21 cellular contexts compared by ENCODE assay signal in genomic region chr15:60781211-60781713, GRCh38.
DNase-seq lines count a peak whose midpoint lies in the region; ATAC-seq and TF ChIP-seq lines count a peak whose summit lies in the region.
"Had no signal": no experiment of that assay in that cellular context is flagged by ENCODE, and none has a peak within 500 bp of the region (broad histone marks: within the 10 kb centered on the region; RNA-seq: fewer than 3 reads in every experiment).

No MANE protein-coding gene starts in this region.

- H4K20me1 ChIP-seq in GM23248 (ENCODE audit: insufficient read depth), result no peaks in the 10 kb centered on the region

- CTCF ChIA-PET in T-cell (lab: Charles Lee), result interaction anchor here in 1 of 2 donors (0.6 kb wide), 1 partner anchor 83 kb away, joined by 3 read pairs; no protein-coding TSS in a partner anchor

- no peaks in the 10 kb centered on the region for H3K27me3 Mint-ChIP-seq in T-cell

- H3K9ac ChIP-seq in GM23248, result no peak overlapping the region

- WGBS in GM23248 (ENCODE audit: low coverage in 1 of 2, low lambda C conversion rate in 2 of 2, missing lambda C conversion rate in 2 of 2), 2 experiments, result 53 to 54% methylated on average over 14 of the region's 14 CpGs

- H3K4me1 ChIP-seq in left ventricle myocardium inferior (peaks cover 5% of the 10 kb centered on the region), GM23248 (ENCODE audit: insufficient read depth) (no peaks in the 10 kb centered on the region)

- intact Hi-C loops in left ventricle myocardium inferior (cut with micrococcal nuclease), result no loop called here
- intact Hi-C loops in posterior cingulate gyrus (cut with DNase I), result no loop called here

- no peaks in the 10 kb centered on the region for H3F3A ChIP-seq in GM23248 (ENCODE audit: insufficient read depth)

- no peak for TF ChIP-seq CTCF in left ventricle myocardium inferior (IDR thresholded peaks at IDR 0.05; ENCODE audit: borderline replicate concordance)

- H3K27me3 ChIP-seq in left ventricle myocardium inferior (ENCODE audit: low read depth) (peaks cover 4% of the 10 kb centered on the region), GM23248 (replicated peaks; ENCODE audit: insufficient read depth) (no peaks in the 10 kb centered on the region)
- H3K27me3 ChIP-seq: gastroesophageal sphincter, ovary had no signal

- no peak overlapping the region for H3K4me3 Mint-ChIP-seq in T-cell
- H3K4me3 Mint-ChIP-seq: CD8-positive, alpha-beta memory T cell; naive B cell had no signal

- H3K4me1 Mint-ChIP-seq in T-cell, result peaks cover 0 to 42% (median 31%) of the 10 kb centered on the region in 3 donors
- H3K4me1 Mint-ChIP-seq: naive B cell had no signal

- DNase-seq in Ammon's horn (ENCODE audit: low spot score), result peak; percentile 50
- no peak for DNase-seq in T-cell
- DNase-seq in left ventricle myocardium inferior, result no peak
- peak in 6 of 10 donors; percentile 15 to 80 (median 54) for DNase-seq in posterior cingulate gyrus
- DNase-seq in GM23248, result no peak
- DNase-seq: activated effector memory CD4-positive, alpha-beta T cell treated with Interleukin-2 at 50 U/mL for 16 hours; CD8-positive, alpha-beta memory T cell; DND-41; mammary epithelial cell; naive B cell; NCI-H1694; NCI-H226; NCI-H82; PC-3; T-helper 9 cell had no signal

- H3K79me2 ChIP-seq in GM23248 (ENCODE audit: insufficient read depth), result no peaks in the 10 kb centered on the region

- H3K4me3 ChIP-seq in left ventricle myocardium inferior (no peak overlapping the region), GM23248 (no peak overlapping the region)
- H3K4me3 ChIP-seq: gastroesophageal sphincter, ovary had no signal

- H2AFZ ChIP-seq in GM23248, result no peak overlapping the region

- peak in 2 of 4 experiments; percentile 12 to 29 for ATAC-seq in T-cell (replicated peaks in 1 of 4)
- ATAC-seq in GM19035 (IDR thresholded peaks at IDR 0.05; ENCODE audit: unreplicated experiment), result no peak
- ATAC-seq in HG03439 (IDR thresholded peaks at IDR 0.05; ENCODE audit: unreplicated experiment), result no peak
- ATAC-seq in HG02981 (IDR thresholded peaks at IDR 0.05; ENCODE audit: unreplicated experiment), result no peak
- ATAC-seq: activated CD4-positive, CD25-positive, alpha-beta regulatory T cell treated with anti-CD3 and anti-CD28 coated beads, Interleukin-2, amount 50 U/mL, for 24 hours; gastroesophageal sphincter; PC-3 had no signal

- in situ Hi-C loops in GM23248 (cut with MboI), result no loop called here

- H3K4me2 ChIP-seq in GM23248 (ENCODE audit: unreplicated experiment), result no peak overlapping the region

- H3K9me3 ChIP-seq in left ventricle myocardium inferior (replicated peaks), result no peaks in the 10 kb centered on the region
- no peaks in the 10 kb centered on the region for H3K9me3 ChIP-seq in GM23248 (ENCODE audit: low read depth)
- H3K9me3 ChIP-seq: gastroesophageal sphincter, ovary had no signal

- POLR2A ChIA-PET in T-cell (lab: Charles Lee), result interaction anchor here in 1 of 2 donors (0.6 kb wide), 1 partner anchor 109 kb away, joined by 6 read pairs; no protein-coding TSS in a partner anchor

- H3K36me3 Mint-ChIP-seq in T-cell, result peaks cover 9% of the 10 kb centered on the region
- H3K36me3 Mint-ChIP-seq: naive B cell had no signal

- no peaks in the 10 kb centered on the region for H3K9me2 ChIP-seq in GM23248 (ENCODE audit: insufficient read depth)

- peak overlapping the region; percentile 25 to 57 for H3K27ac Mint-ChIP-seq in T-cell
- H3K27ac Mint-ChIP-seq: CD8-positive, alpha-beta memory T cell; naive B cell had no signal

- H3K9me3 Mint-ChIP-seq in T-cell, result no peaks in the 10 kb centered on the region
- H3K9me3 Mint-ChIP-seq: CD8-positive, alpha-beta memory T cell; naive B cell had no signal

- H3K27ac ChIP-seq in left ventricle myocardium inferior (replicated peaks), result peak overlapping the region; percentile 41
- H3K27ac ChIP-seq in GM23248, result no peak overlapping the region
- H3K27ac ChIP-seq: gastroesophageal sphincter, ovary had no signal

- H3K36me3 ChIP-seq in left ventricle myocardium inferior (no peaks in the 10 kb centered on the region), GM23248 (ENCODE audit: low read depth) (no peaks in the 10 kb centered on the region)
- H3K36me3 ChIP-seq: gastroesophageal sphincter, ovary had no signal

Comparison
In these comparisons a context has a peak if more than half of its experiments do, and no peak if none do; other contexts are left out.
1. DNase-seq: peak in Ammon's horn (single experiment) and posterior cingulate gyrus (6 of 10); none in T-cell (0 of 34), left ventricle myocardium inferior (single experiment) and GM23248 (single experiment).